11 cellular contexts compared by ENCODE assay signal in the genomic region with DNA sequence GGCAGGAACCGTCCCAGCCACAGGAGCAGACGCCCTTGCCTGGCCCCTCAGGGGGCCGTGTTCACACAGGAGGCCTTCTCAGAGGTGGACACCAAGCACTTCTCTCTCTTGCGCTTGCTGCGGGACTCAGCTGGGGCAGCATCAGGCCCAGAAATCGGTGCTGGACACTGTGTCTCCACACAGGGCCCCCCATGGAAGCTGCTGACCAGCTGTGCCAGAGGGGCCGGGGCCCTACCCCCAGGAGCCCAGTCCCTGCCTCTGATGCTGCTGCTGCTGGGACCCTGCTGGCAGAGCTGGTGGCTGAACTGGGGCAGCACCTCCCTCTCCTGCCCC. TPM values are rescaled to one million over a fixed set of nuclear protein-coding genes. Genes with fewer than 3 reads are reported as not detected.
DNase-seq lines count a peak whose midpoint lies in the region; ATAC-seq and TF ChIP-seq lines count a peak whose summit lies in the region.
"Had no signal": no experiment of that assay in that cellular context is flagged by ENCODE, and none has a peak within 500 bp of the region (broad histone marks: within the 10 kb centered on the region; RNA-seq: fewer than 3 reads in every experiment).

No MANE protein-coding gene starts in this region.

- no peak overlapping the region for H2AFZ ChIP-seq in ACC112 (ENCODE audit: low read length, unreplicated experiment)
- no peak overlapping the region for H2AFZ ChIP-seq in fibroblast of lung (ENCODE audit: low read length)

- no peaks in the 10 kb centered on the region for H3K36me3 Mint-ChIP-seq in naive thymus-derived CD8-positive, alpha-beta T cell

- intact Hi-C loops in Panc1 (cut with micrococcal nuclease; ENCODE audit: unreplicated experiment) (no loop called here), psoas muscle (cut with DNase I) (loop anchor here in 1 of 2 donors (2.0 kb wide), 1 partner anchor 53 kb away; the partner anchor contains the start of gene HDAC10)

- H3K27me3 ChIP-seq in ACC112 (ENCODE audit: insufficient read depth, low read length) (no peaks in the 10 kb centered on the region), Panc1 (ENCODE audit: control insufficient read depth, insufficient read depth, low read length) (no peaks in the 10 kb centered on the region), fibroblast of lung (ENCODE audit: control insufficient read depth, insufficient read depth, low read length) (no peaks in the 10 kb centered on the region), psoas muscle (ENCODE audit: insufficient read depth in 3 of 3, low read length in 2 of 3) (peaks cover 0 to 9% (median 0%) of the 10 kb centered on the region in 3 donors), HAP-1 (ENCODE audit: low read depth) (no peaks in the 10 kb centered on the region)

- CTCF ChIA-PET in Panc1 (lab: Charles Lee) = interaction anchor here (0.6 kb wide), 1 partner anchor 33 kb away, joined by 5 read pairs; no protein-coding TSS in a partner anchor

- peaks cover 4 to 31% (median 5%) of the 10 kb centered on the region in 5 donors for H3K27me3 Mint-ChIP-seq in naive thymus-derived CD8-positive, alpha-beta T cell

- no peaks in the 10 kb centered on the region for H3K36me3 ChIP-seq in ACC112 (ENCODE audit: insufficient read depth, low read length)
- no peaks in the 10 kb centered on the region; the same call in 1 of the 2 replicates for H3K36me3 ChIP-seq in Panc1 (ENCODE audit: control insufficient read depth, insufficient read depth, low read length)
- H3K36me3 ChIP-seq in fibroblast of lung (ENCODE audit: control insufficient read depth, insufficient read depth, low read length) = peaks cover 13% of the 10 kb centered on the region
- H3K36me3 ChIP-seq in psoas muscle (ENCODE audit: insufficient read depth in 1 of 2, low read depth in 1 of 2) = no peaks in the 10 kb centered on the region
- peaks cover 4% of the 10 kb centered on the region; the same call in 1 of the 2 replicates for H3K36me3 ChIP-seq in HAP-1 (replicated peaks)

- ATAC-seq in Panc1 (no peak), psoas muscle (no peak), HG02973 (IDR thresholded peaks at IDR 0.05; ENCODE audit: unreplicated experiment) (no peak)
- no peak for ATAC-seq in naive thymus-derived CD8-positive, alpha-beta T cell

- H3K4me3 ChIP-seq in ACC112 (ENCODE audit: low read depth, low read length) (no peak overlapping the region), Panc1 (ENCODE audit: low read depth in 2 of 2, low read length in 2 of 2) (peak overlapping the region in 1 of 2 experiments; percentile 16; a peak in 1 of 4 replicates), fibroblast of lung (replicated peaks in 1 of 4; ENCODE audit: control extremely low read depth in 1 of 4, insufficient read depth in 1 of 4, low read depth in 3 of 4, low read length in 4 of 4) (peak overlapping the region in 1 of 4 experiments; percentile 40), psoas muscle (peak overlapping the region; percentile 48), HAP-1 (no peak overlapping the region)

- BruUV-seq in Panc1 (replicated peaks; lab: Mats Ljungman, UMichigan) = no TSS peak

- TF ChIP-seq CTCF in Panc1 (IDR thresholded peaks at IDR 0.05) (no peak), fibroblast of lung (conservative IDR thresholded peaks at IDR 0.05 in 1 of 2, IDR thresholded peaks at IDR 0.05 in 1 of 2; ENCODE audit: low read depth in 1 of 2, low read length in 2 of 2) (no peak), psoas muscle (IDR thresholded peaks at IDR 0.05) (no peak)

- peaks cover 0 to 1% (median 0%) of the 10 kb centered on the region in 9 donors for H3K9me3 Mint-ChIP-seq in naive thymus-derived CD8-positive, alpha-beta T cell
- H3K9me3 Mint-ChIP-seq: effector memory CD8-positive, alpha-beta T cell had no signal

- H3K27ac Mint-ChIP-seq in naive thymus-derived CD8-positive, alpha-beta T cell = no peak overlapping the region
- H3K27ac Mint-ChIP-seq: effector memory CD8-positive, alpha-beta T cell had no signal

- H4K20me1 ChIP-seq in fibroblast of lung (ENCODE audit: control insufficient read depth, extremely low read depth, insufficient read depth, low read length) = peaks cover 2% of the 10 kb centered on the region

- H3K4me1 ChIP-seq in ACC112 (ENCODE audit: control insufficient read depth, insufficient read depth, low read length, unreplicated experiment) (peaks cover 54% of the 10 kb centered on the region), Panc1 (ENCODE audit: control insufficient read depth, insufficient read depth, low read length) (peaks cover 61% of the 10 kb centered on the region), fibroblast of lung (ENCODE audit: control insufficient read depth, extremely low read depth, insufficient read depth, low read length) (peaks cover 53% of the 10 kb centered on the region), psoas muscle (peaks cover 46% of the 10 kb centered on the region), HAP-1 (peaks cover 13% of the 10 kb centered on the region)

- peak overlapping the region; percentile 81 for H3K27ac ChIP-seq in ACC112 (ENCODE audit: low read depth, low read length)
- H3K27ac ChIP-seq in Panc1 (ENCODE audit: low read length) = peak overlapping the region; percentile 83
- H3K27ac ChIP-seq in fibroblast of lung (ENCODE audit: insufficient read depth, low read length) = peak overlapping the region; percentile 27
- peak overlapping the region; percentile 83 for H3K27ac ChIP-seq in psoas muscle

- H3K79me2 ChIP-seq in ACC112 (ENCODE audit: control insufficient read depth, insufficient read depth, low read length, unreplicated experiment) (peaks cover 67% of the 10 kb centered on the region), fibroblast of lung (ENCODE audit: control insufficient read depth, insufficient read depth, low read length) (peaks cover 79% of the 10 kb centered on the region)

- no peak overlapping the region for H3K9ac ChIP-seq in fibroblast of lung (ENCODE audit: insufficient read depth, low read length)

- H3K4me3 Mint-ChIP-seq in naive thymus-derived CD8-positive, alpha-beta T cell = no peak overlapping the region
- H3K4me3 Mint-ChIP-seq: effector memory CD8-positive, alpha-beta T cell had no signal

- no peak overlapping the region for H3K4me2 ChIP-seq in fibroblast of lung (ENCODE audit: extremely low read depth, insufficient read depth, low read length)

- H3K9me3 ChIP-seq in Panc1 (ENCODE audit: control insufficient read depth, insufficient read depth, low read depth, low read length) (no peaks in the 10 kb centered on the region), fibroblast of lung (ENCODE audit: control insufficient read depth, insufficient read depth, low read depth, low read length) (no peaks in the 10 kb centered on the region), psoas muscle (no peaks in the 10 kb centered on the region), HAP-1 (no peaks in the 10 kb centered on the region)

- peaks cover 6 to 29% (median 14%) of the 10 kb centered on the region in 4 donors for H3K4me1 Mint-ChIP-seq in naive thymus-derived CD8-positive, alpha-beta T cell

- in situ Hi-C loops in Panc1 (cut with HindIII; ENCODE audit: low pct_unique_long_range_greater_than_20kb, low sequenced_read_pairs) = no loop called here
- in situ Hi-C loops in HAP-1 (cut with MboI; ENCODE audit: low sequenced_read_pairs) = no loop called here

- POLR2A ChIA-PET in Panc1 (lab: Charles Lee) = no interaction called here
- POLR2A ChIA-PET in naive thymus-derived CD8-positive, alpha-beta T cell (lab: Charles Lee) = interaction anchor here (0.5 to 1.5 kb wide), 4 partner anchors 9 to 21 kb away, joined by 3 to 5 read pairs (median 4); no protein-coding TSS in a partner anchor

- DNase-seq in Panc1 (ENCODE audit: low read depth, low spot score) (no peak), fibroblast of lung (ENCODE audit: low read depth in 2 of 2) (no peak), psoas muscle (no peak), HAP-1 (ENCODE audit: low spot score in 2 of 2) (no peak), DMS79 (lab: John Stamatoyannopoulos, UW) (no peak)
- DNase-seq in naive thymus-derived CD8-positive, alpha-beta T cell = no peak
- DNase-seq: effector memory CD8-positive, alpha-beta T cell; NCI-H510A treated with DMSO at 0.1 percent for 48 hours; T-helper 9 cell had no signal

- 58 to 81% (median 66%) methylated on average over 7 of the region's 7 CpGs for WGBS in psoas muscle, 3 donors

RNA-seq across cellular contexts. Expression of gene PLXNB2, which starts 4.0 kb away (rescaled TPM):
- 227 TPM for total RNA-seq in Panc1 (2021; ENCODE audit: unreplicated experiment)
- 239 TPM for polyA plus RNA-seq in Panc1 (2012; ENCODE audit: insufficient read length)
- 130 and 209 TPM in 2 replicates for total RNA-seq in fibroblast of lung
- polyA plus RNA-seq in fibroblast of lung = 62.7 and 72.9 TPM in 2 replicates
- polyA plus RNA-seq in fibroblast of lung (2012) = 127 and 141 TPM in 2 replicates
- polyA minus RNA-seq in fibroblast of lung (ENCODE audit: low replicate concordance) = 337 and 393 TPM in 2 replicates
- 10 to 100 TPM; 13.6 to 43.7 (median 15.0) TPM for total RNA-seq in psoas muscle
- polyA plus RNA-seq in psoas muscle = 10 to 100 TPM in 1 of 3 donors, 1 to 10 TPM in 2; 3.9 to 11.6 (median 5.8) TPM
- total RNA-seq in naive thymus-derived CD8-positive, alpha-beta T cell = 10 to 100 TPM; 14.3 to 16.7 TPM
- 1 to 10 TPM in 2 of 3 donors, under 1 TPM in 1; 0.72 to 4.1 (median 1.1) TPM for polyA plus RNA-seq in naive thymus-derived CD8-positive, alpha-beta T cell

RNA-seq across cellular contexts. Expression of gene DENND6B, which starts 23.3 kb away (rescaled TPM):
- total RNA-seq in Panc1 (2021; ENCODE audit: unreplicated experiment) = 5.8 TPM
- polyA plus RNA-seq in Panc1 (2012; ENCODE audit: insufficient read length) = 7.2 TPM
- total RNA-seq in fibroblast of lung = 2.0 and 2.1 TPM in 2 replicates
- polyA plus RNA-seq in fibroblast of lung = 1.7 and 1.9 TPM in 2 replicates
- polyA plus RNA-seq in fibroblast of lung (2012) = 3.1 and 3.5 TPM in 2 replicates
- polyA minus RNA-seq in fibroblast of lung (ENCODE audit: low replicate concordance) = 2.0 and 2.8 TPM in 2 replicates
- 1 to 10 TPM in 2 of 4 donors, under 1 TPM in 2; 0.57 to 1.6 (median 0.94) TPM for total RNA-seq in psoas muscle
- polyA plus RNA-seq in psoas muscle = under 1 TPM; 0.46 to 0.93 (median 0.81) TPM
- total RNA-seq in naive thymus-derived CD8-positive, alpha-beta T cell = 1 to 10 TPM; 7.0 to 9.1 TPM
- 1 to 10 TPM in 2 of 3 donors, under 1 TPM in 1; 0.53 to 1.1 (median 1.0) TPM for polyA plus RNA-seq in naive thymus-derived CD8-positive, alpha-beta T cell

RNA-seq across cellular contexts. Expression of gene MAPK11, which starts 33.3 kb away (rescaled TPM):
- 77.7 TPM for total RNA-seq in Panc1 (2021; ENCODE audit: unreplicated experiment)
- polyA plus RNA-seq in Panc1 (2012; ENCODE audit: insufficient read length) = 105 TPM
- 5.9 and 7.6 TPM in 2 replicates for total RNA-seq in fibroblast of lung
- 2.6 and 4.1 TPM in 2 replicates for polyA plus RNA-seq in fibroblast of lung
- 5.4 and 10.7 TPM in 2 replicates for polyA plus RNA-seq in fibroblast of lung (2012)
- 17.1 and 18.7 TPM in 2 replicates for polyA minus RNA-seq in fibroblast of lung (ENCODE audit: low replicate concordance)
- total RNA-seq in psoas muscle = 1 to 10 TPM; 4.4 to 6.3 (median 5.4) TPM
- polyA plus RNA-seq in psoas muscle = 1 to 10 TPM; 1.7 to 5.3 (median 4.0) TPM
- 1 to 10 TPM in 1 of 2 experiments, under 1 TPM in 1; 0.86 to 1.2 TPM for total RNA-seq in naive thymus-derived CD8-positive, alpha-beta T cell
- under 1 TPM; 0.13 to 0.24 (median 0.16) TPM for polyA plus RNA-seq in naive thymus-derived CD8-positive, alpha-beta T cell

RNA-seq across cellular contexts. Expression of gene PPP6R2, which starts 39.6 kb away (rescaled TPM):
- total RNA-seq in Panc1 (2021; ENCODE audit: unreplicated experiment) (52.8 TPM), fibroblast of lung (34.4 and 44.4 TPM in 2 replicates), psoas muscle (10 to 100 TPM; 36.6 to 48.2 (median 42.5) TPM)
- polyA plus RNA-seq in Panc1 (2012; ENCODE audit: insufficient read length) = 63.7 TPM
- polyA plus RNA-seq in fibroblast of lung (19.7 and 24.6 TPM in 2 replicates), psoas muscle (10 to 100 TPM; 31.6 to 43.7 (median 32.1) TPM)
- 25.1 and 30.5 TPM in 2 replicates for polyA plus RNA-seq in fibroblast of lung (2012)
- 43.4 and 55.2 TPM in 2 replicates for polyA minus RNA-seq in fibroblast of lung (ENCODE audit: low replicate concordance)
- total RNA-seq in naive thymus-derived CD8-positive, alpha-beta T cell = 100 to 1,000 TPM in 1 of 2 experiments, 10 to 100 TPM in 1; 93.3 to 104 TPM
- polyA plus RNA-seq in naive thymus-derived CD8-positive, alpha-beta T cell = 10 to 100 TPM; 13.3 to 29.1 (median 17.0) TPM

RNA-seq across cellular contexts. Expression of gene MAPK12, which starts 42.0 kb away (rescaled TPM):
- total RNA-seq in Panc1 (2021; ENCODE audit: unreplicated experiment) = 74.6 TPM
- 81.1 TPM for polyA plus RNA-seq in Panc1 (2012; ENCODE audit: insufficient read length)
- 24.4 and 30.1 TPM in 2 replicates for total RNA-seq in fibroblast of lung
- 16.4 and 21.5 TPM in 2 replicates for polyA plus RNA-seq in fibroblast of lung
- 19.8 and 26.9 TPM in 2 replicates for polyA plus RNA-seq in fibroblast of lung (2012)
- 39.0 and 43.3 TPM in 2 replicates for polyA minus RNA-seq in fibroblast of lung (ENCODE audit: low replicate concordance)
- total RNA-seq in psoas muscle = 100 to 1,000 TPM; 107 to 178 (median 145) TPM
- 100 to 1,000 TPM in 2 of 3 donors, 10 to 100 TPM in 1; 57.4 to 148 (median 131) TPM for polyA plus RNA-seq in psoas muscle
- total RNA-seq in naive thymus-derived CD8-positive, alpha-beta T cell = 1 to 10 TPM; 2.1 to 2.9 TPM
- under 1 TPM in 2 of 3 donors, not detected in 1; 0.02 to 0.03 TPM for polyA plus RNA-seq in naive thymus-derived CD8-positive, alpha-beta T cell

Comparison
In these comparisons a context has a peak if more than half of its experiments do, and no peak if none do; other contexts are left out.
1. H3K27ac ChIP-seq: peak in every context shown above with its lines; median percentile 83 in Panc1; 83 in psoas muscle; 81 in ACC112; 27 in fibroblast of lung.